In the genomic region with DNA sequence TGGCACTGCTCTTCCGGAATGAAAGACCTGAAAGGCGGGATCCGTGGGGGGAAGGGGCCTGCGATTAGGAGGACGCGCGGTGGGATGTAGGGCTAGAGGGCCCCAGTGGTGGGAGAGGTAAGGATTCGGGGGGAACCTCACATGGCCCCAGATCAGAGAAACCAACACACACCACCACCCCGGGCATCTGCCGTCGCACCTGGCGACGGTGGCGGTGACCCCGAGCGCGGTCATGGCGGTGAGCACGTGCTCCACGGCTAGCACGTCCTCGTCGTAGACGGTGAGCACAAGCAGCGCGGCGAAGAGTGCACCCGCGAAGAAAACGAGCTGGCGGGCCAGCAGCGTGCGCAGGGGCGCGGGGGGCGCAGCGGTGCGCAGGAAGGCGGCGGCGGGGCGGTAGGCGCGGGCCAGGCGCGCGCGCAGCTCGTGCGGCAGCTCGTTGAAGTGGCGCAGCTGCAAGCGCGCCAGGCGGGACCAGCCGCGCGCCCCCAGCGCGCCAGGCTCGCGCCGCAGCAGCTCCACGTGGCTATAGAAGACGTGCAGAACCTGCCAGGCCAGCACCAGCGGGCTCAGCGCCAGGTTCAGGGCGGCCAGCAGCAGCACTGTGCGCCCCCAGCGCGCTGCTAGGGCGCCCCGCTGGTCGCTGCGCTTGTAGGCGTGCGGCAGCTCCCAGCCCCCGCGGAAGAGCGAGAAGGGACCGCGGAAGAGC, we compare ENCODE assay signal across 8 cellular contexts. TPM values are rescaled to one million over a fixed set of nuclear protein-coding genes. Genes with fewer than 3 reads are reported as not detected.
DNase-seq lines count a peak whose midpoint lies in the region; ATAC-seq and TF ChIP-seq lines count a peak whose summit lies in the region.

No MANE protein-coding gene starts in this region.

- H2AK5ac ChIP-seq in IMR-90 (ENCODE audit: low read depth, low read length): no peak overlapping the region

- H3K27me3 ChIP-seq in IMR-90 (ENCODE audit: control insufficient read depth, insufficient read depth, low read length) (peaks cover 64% of the 10 kb centered on the region), skeletal muscle satellite cell (ENCODE audit: control insufficient read depth, insufficient read depth, low read length) (peaks cover 66% of the 10 kb centered on the region), adrenal gland (peaks cover 46% of the 10 kb centered on the region)

- H3K36me3 ChIP-seq in IMR-90 (ENCODE audit: control insufficient read depth, insufficient read depth, low read length) (no peaks in the 10 kb centered on the region), skeletal muscle satellite cell (ENCODE audit: insufficient read depth, low read length) (no peaks in the 10 kb centered on the region), adrenal gland (replicated peaks in 1 of 2) (no peaks in the 10 kb centered on the region)

- TF ChIP-seq CTCF in AG10803 (conservative IDR thresholded peaks at IDR 0.05; ENCODE audit: low read length) (no peak), IMR-90 (conservative IDR thresholded peaks at IDR 0.05; ENCODE audit: low read depth, low read length) (no peak), adrenal gland (IDR thresholded peaks at IDR 0.05) (no peak)

- H3K9me3 ChIP-seq in IMR-90 (ENCODE audit: control insufficient read depth, insufficient read depth, low read length): no peaks in the 10 kb centered on the region
- no peaks in the 10 kb centered on the region for H3K9me3 ChIP-seq in skeletal muscle satellite cell (replicated peaks; ENCODE audit: low read length)
- no peaks in the 10 kb centered on the region for H3K9me3 ChIP-seq in adrenal gland (replicated peaks in 1 of 3)

- CTCF ChIA-PET in IMR-90 (lab: Yijun Ruan, JAX): interaction anchor here (0.5 to 1.1 kb wide), 6 partner anchors 10 to 1267 kb away, joined by 3 to 8 read pairs (median 4); a partner anchor contains a TSS

- H3K4me1 ChIP-seq in IMR-90 (ENCODE audit: control insufficient read depth, insufficient read depth, low read length) (peaks cover 3% of the 10 kb centered on the region; the same call in 1 of the 2 replicates), skeletal muscle satellite cell (ENCODE audit: control insufficient read depth, insufficient read depth, low read length) (peaks cover 20% of the 10 kb centered on the region), adrenal gland (replicated peaks in 1 of 2) (peaks cover 4 to 12% of the 10 kb centered on the region in 2 donors)

- H3K14ac ChIP-seq in IMR-90 (replicated peaks; ENCODE audit: low read depth, low read length): no peak overlapping the region

- no peak overlapping the region for H3K4ac ChIP-seq in IMR-90 (ENCODE audit: low read depth, low read length)

- dilution Hi-C loops in IMR-90 (cut with HindIII; ENCODE audit: low sequenced_read_pairs, unreplicated experiment): no loop called here

- no peak overlapping the region for H2BK15ac ChIP-seq in IMR-90 (ENCODE audit: low read depth, low read length)

- TF ChIP-seq RAD21 in IMR-90 (IDR thresholded peaks at IDR 0.05; ENCODE audit: low read length): no peak

- TF ChIP-seq POLR2A in IMR-90 (IDR thresholded peaks at IDR 0.05; ENCODE audit: low read depth, low read length) (no peak), adrenal gland (IDR thresholded peaks at IDR 0.05) (no peak)

- H2BK20ac ChIP-seq in IMR-90 (ENCODE audit: low read depth, low read length): no peak overlapping the region

- 4% methylated on average over 39 of the region's 82 CpGs; no CpG with 5 or more reads in 1 of the 2 experiments for WGBS in IMR-90 (ENCODE audit: extremely low coverage in 2 of 2, insufficient read length in 1 of 2), 2 experiments
- 1 to 3% (median 2%) methylated on average over 14 to 82 of the region's 82 CpGs for WGBS in adrenal gland, 4 donors

- no peak overlapping the region for H3K56ac ChIP-seq in IMR-90 (ENCODE audit: extremely low read depth, insufficient read depth, low read length)

- H3K18ac ChIP-seq in IMR-90 (ENCODE audit: low read depth, low read length): no peak overlapping the region

- in situ Hi-C loops in IMR-90 (cut with MboI; ENCODE audit: low sequenced_read_pairs): no loop called here

- no peak overlapping the region for H4K5ac ChIP-seq in IMR-90 (ENCODE audit: low read depth, low read length)

- no TSS peak for BruUV-seq in IMR-90 (replicated peaks; lab: Mats Ljungman, UMichigan)

- H3K4me2 ChIP-seq in IMR-90 (ENCODE audit: low read depth, low read length): peak overlapping the region; percentile 66
- H3K4me2 ChIP-seq in skeletal muscle satellite cell (ENCODE audit: low read length): peak overlapping the region; percentile 80

- intact Hi-C loops in IMR-90 (cut with micrococcal nuclease): loop anchor here (2.0 kb wide), 1 partner anchor 56 kb away; no protein-coding TSS in a partner anchor
- intact Hi-C loops in head of caudate nucleus (cut with DNase I): no loop called here
- intact Hi-C loops in adrenal gland (cut with DNase I): loop anchor here in 1 of 2 donors (5.0 kb wide), 1 partner anchor 94 kb away; no protein-coding TSS in a partner anchor

- H3K9ac ChIP-seq in IMR-90 (ENCODE audit: low read depth, low read length): no peak overlapping the region
- H3K9ac ChIP-seq in skeletal muscle satellite cell (ENCODE audit: low read depth, low read length): no peak overlapping the region

- peak overlapping the region; percentile 85 for H2AK9ac ChIP-seq in IMR-90 (replicated peaks; ENCODE audit: low read depth, low read length, poor library complexity)

- ATAC-seq in IMR-90 (ENCODE audit: low read depth): peak; percentile 51
- no peak for ATAC-seq in GM21360 (IDR thresholded peaks at IDR 0.05; ENCODE audit: unreplicated experiment)

- H3K79me1 ChIP-seq in IMR-90 (ENCODE audit: low read depth in 1 of 2, low read length in 2 of 2): no peaks in the 10 kb centered on the region

- no peak overlapping the region for H2BK120ac ChIP-seq in IMR-90 (ENCODE audit: low read depth, low read length)

- DNase-seq in AG10803 (ENCODE audit: low read depth) (no peak), IMR-90 (no peak), head of caudate nucleus (peak in 25 of 42 donors; percentile 20 to 62 (median 40)), adrenal gland (no peak), kidney tubule cell (ENCODE audit: low spot score) (no peak)
- DNase-seq in activated CD8-positive, alpha-beta memory T cell treated with anti-CD3 and anti-CD28 coated beads, Interleukin-2, amount 50 U/mL, for 4 hours: peak; percentile 43

- POLR2A ChIA-PET in IMR-90 (lab: Charles Lee; ENCODE audit: unreplicated experiment): no interaction called here

- no peak overlapping the region for H2BK5ac ChIP-seq in IMR-90 (ENCODE audit: low read depth, low read length, poor library complexity, severe bottlenecking)

- H3K4me3 ChIP-seq in AG10803 (ENCODE audit: low read length) (0 out of 2 replicates have a peak overlapping the region, but pooled peaks have one; percentile 7), IMR-90 (ENCODE audit: insufficient read depth, low read depth, low read length) (peak overlapping the region; percentile 23), skeletal muscle satellite cell (ENCODE audit: low read length) (peak overlapping the region; percentile 56), adrenal gland (peak overlapping the region in 1 of 4 donors; percentile 26)

- no peaks in the 10 kb centered on the region for H4K20me1 ChIP-seq in IMR-90 (ENCODE audit: insufficient read depth, low read length)

- peak overlapping the region; percentile 38; the same call in 1 of the 2 replicates for H3K23ac ChIP-seq in IMR-90 (ENCODE audit: low read depth, low read length)

- H2AFZ ChIP-seq in IMR-90 (replicated peaks; ENCODE audit: low read length, poor library complexity): peak overlapping the region; percentile 84

- H4K8ac ChIP-seq in IMR-90 (ENCODE audit: low read depth in 2 of 2, low read length in 2 of 2): no peak overlapping the region

- no peak overlapping the region; the same call in 1 of the 2 replicates for H4K91ac ChIP-seq in IMR-90 (ENCODE audit: insufficient read depth, low read depth, low read length)

- H3K27ac ChIP-seq in IMR-90 (ENCODE audit: insufficient read depth, low read length) (no peak overlapping the region), adrenal gland (no peak overlapping the region)

- no peaks in the 10 kb centered on the region for H3K9me1 ChIP-seq in IMR-90 (ENCODE audit: insufficient read depth, low read length)

RNA-seq across cellular contexts. Expression of a gene that starts 5.7 kb away (rescaled TPM):
- 0.18 TPM in 1 of 2 replicates, not detected in the other for total RNA-seq in IMR-90 (2012; rRNA removed)
- polyA plus RNA-seq in IMR-90 (2012; rRNA removed): 0.91 and 1.1 TPM in 2 replicates
- polyA plus RNA-seq in IMR-90 (2012; cell fraction: cytosol; rRNA removed): 0.22 and 0.49 TPM in 2 replicates
- polyA plus RNA-seq in IMR-90 (2012; cell fraction: nucleus; rRNA removed; ENCODE audit: low replicate concordance): 3.2 and 5.6 TPM in 2 replicates
- 0.25 and 1.1 TPM in 2 replicates for total RNA-seq in skeletal muscle satellite cell (2012; rRNA removed)
- total RNA-seq in adrenal gland: under 1 TPM in 6 of 8 donors, not detected in 2; 0.23 to 0.74 (median 0.39) TPM
- polyA plus RNA-seq in adrenal gland: 1 to 10 TPM in 2 of 3 donors, under 1 TPM in 1; 0.53 to 7.8 (median 2.1) TPM

RNA-seq across cellular contexts. Expression of a gene that starts 9.7 kb away (rescaled TPM):
- 14.7 and 16.3 TPM in 2 replicates for total RNA-seq in IMR-90 (2012; rRNA removed)
- 26.8 and 27.5 TPM in 2 replicates for polyA plus RNA-seq in IMR-90 (2012; rRNA removed)
- 13.0 and 25.1 TPM in 2 replicates for polyA plus RNA-seq in IMR-90 (2012; cell fraction: cytosol; rRNA removed)
- polyA plus RNA-seq in IMR-90 (2012; cell fraction: nucleus; rRNA removed; ENCODE audit: low replicate concordance): 62.3 and 128 TPM in 2 replicates
- 36.9 and 41.8 TPM in 2 replicates for total RNA-seq in skeletal muscle satellite cell (2012; rRNA removed)
- 10 to 100 TPM; 34.1 to 62.3 (median 52.5) TPM for total RNA-seq in adrenal gland
- polyA plus RNA-seq in adrenal gland: 10 to 100 TPM; 15.5 to 57.4 (median 50.8) TPM

RNA-seq across cellular contexts. Expression of a gene that starts 27.8 kb away (rescaled TPM):
- 0.28 and 0.72 TPM in 2 replicates for total RNA-seq in IMR-90 (2012; rRNA removed)
- 2.0 and 2.9 TPM in 2 replicates for polyA plus RNA-seq in IMR-90 (2012; rRNA removed)
- 1.2 and 1.9 TPM in 2 replicates for polyA plus RNA-seq in IMR-90 (2012; cell fraction: cytosol; rRNA removed)
- polyA plus RNA-seq in IMR-90 (2012; cell fraction: nucleus; rRNA removed; ENCODE audit: low replicate concordance): 1.0 and 3.3 TPM in 2 replicates
- 1.7 and 4.8 TPM in 2 replicates for total RNA-seq in skeletal muscle satellite cell (2012; rRNA removed)
- total RNA-seq in adrenal gland: 10 to 100 TPM in 7 of 8 donors, 1 to 10 TPM in 1; 8.8 to 26.5 (median 15.6) TPM
- 10 to 100 TPM in 2 of 3 donors, 1 to 10 TPM in 1; 2.2 to 23.3 (median 14.9) TPM for polyA plus RNA-seq in adrenal gland

RNA-seq across cellular contexts. Expression of a gene that starts 29.8 kb away (rescaled TPM):
- not detected in 2 replicates for total RNA-seq in IMR-90 (2012; rRNA removed)
- 0.70 and 0.74 TPM in 2 replicates for polyA plus RNA-seq in IMR-90 (2012; rRNA removed)
- polyA plus RNA-seq in IMR-90 (2012; cell fraction: cytosol; rRNA removed): 0.21 and 0.38 TPM in 2 replicates
- 4.8 and 9.1 TPM in 2 replicates for polyA plus RNA-seq in IMR-90 (2012; cell fraction: nucleus; rRNA removed; ENCODE audit: low replicate concordance)
- total RNA-seq in skeletal muscle satellite cell (2012; rRNA removed): 0.22 TPM in 1 of 2 replicates, not detected in the other
- 1 to 10 TPM in 4 of 8 donors, under 1 TPM in 3, not detected in 1; 0.24 to 2.3 (median 1.3) TPM for total RNA-seq in adrenal gland
- polyA plus RNA-seq in adrenal gland: 10 to 100 TPM in 2 of 3 donors, 1 to 10 TPM in 1; 1.2 to 32.7 (median 10.0) TPM

RNA-seq across cellular contexts. Expression of a gene that starts 39.1 kb away (rescaled TPM):
- total RNA-seq in IMR-90 (2012; rRNA removed) (22.4 and 24.7 TPM in 2 replicates), adrenal gland (10 to 100 TPM; 15.4 to 26.0 (median 21.8) TPM)
- polyA plus RNA-seq in IMR-90 (2012; rRNA removed) (34.8 and 45.6 TPM in 2 replicates), adrenal gland (10 to 100 TPM; 15.8 to 19.3 (median 15.9) TPM)
- polyA plus RNA-seq in IMR-90 (2012; cell fraction: cytosol; rRNA removed): 29.1 and 41.6 TPM in 2 replicates
- 16.0 and 19.1 TPM in 2 replicates for polyA plus RNA-seq in IMR-90 (2012; cell fraction: nucleus; rRNA removed; ENCODE audit: low replicate concordance)
- total RNA-seq in skeletal muscle satellite cell (2012; rRNA removed): 15.7 and 18.1 TPM in 2 replicates

Comparison
In these comparisons a context has a peak if more than half of its experiments do, and no peak if none do; other contexts are left out.
1. DNase-seq: peak in activated CD8-positive, alpha-beta memory T cell treated with anti-CD3 and anti-CD28 coated beads, Interleukin-2, amount 50 U/mL, for 4 hours (single experiment) and head of caudate nucleus (25 of 42); none in AG10803 (single experiment), IMR-90 (single experiment), adrenal gland (0 of 7) and kidney tubule cell (single experiment).